8 cellular contexts compared by ENCODE assay signal in genomic region chr7:150110882-150111281, GRCh38.
DNase-seq lines count a peak whose midpoint lies in the region; ATAC-seq and TF ChIP-seq lines count a peak whose summit lies in the region.
"Not testable (repeated sequence)": the region's sequence is repeated elsewhere in the genome, so short reads cannot be mapped to it uniquely, and the experiment has no call there.

No MANE protein-coding gene starts in this region.

- H3K4me3 Mint-ChIP-seq in activated CD8-positive, alpha-beta T cell treated with anti-CD3 and anti-CD28 coated beads for 36 hours; activated T-helper 17 cell treated with anti-CD3 and anti-CD28 coated beads, Interleukin-2, amount 50 U/mL, for 72 hours; stimulated activated effector memory CD8-positive, alpha-beta T cell treated with anti-CD3 and anti-CD28 coated beads, Interleukin-12 subunit alpha, Interleukin-12 subunit beta, amount 100 ng/mL, for 72 hours: not testable (repeated sequence)

- H3K4me1 Mint-ChIP-seq in activated CD8-positive, alpha-beta T cell treated with anti-CD3 and anti-CD28 coated beads for 36 hours (ENCODE audit: low read depth); activated T-helper 17 cell treated with anti-CD3 and anti-CD28 coated beads, Interleukin-2, amount 50 U/mL, for 72 hours: not testable (repeated sequence)
- H3K4me1 Mint-ChIP-seq in stimulated activated effector memory CD8-positive, alpha-beta T cell treated with anti-CD3 and anti-CD28 coated beads, Interleukin-12 subunit alpha, Interleukin-12 subunit beta, amount 100 ng/mL, for 72 hours: peaks cover 13% of the 10 kb centered on the region

- H3K79me2 ChIP-seq in SK-N-SH (ENCODE audit: insufficient read depth): not testable (repeated sequence)

- H3K36me3 Mint-ChIP-seq in activated CD8-positive, alpha-beta T cell treated with anti-CD3 and anti-CD28 coated beads for 36 hours (ENCODE audit: low read depth); activated T-helper 17 cell treated with anti-CD3 and anti-CD28 coated beads, Interleukin-2, amount 50 U/mL, for 72 hours (ENCODE audit: low read depth); stimulated activated effector memory CD8-positive, alpha-beta T cell treated with anti-CD3 and anti-CD28 coated beads, Interleukin-12 subunit alpha, Interleukin-12 subunit beta, amount 100 ng/mL, for 72 hours: not testable (repeated sequence)

- TF ChIP-seq CTCF in C4-2B (conservative IDR thresholded peaks at IDR 0.05): 0 out of 2 replicates have a peak, but pooled peaks have one; percentile 2
- TF ChIP-seq CTCF in Panc1 (IDR thresholded peaks at IDR 0.05); SK-N-SH (IDR thresholded peaks at IDR 0.05); activated CD8-positive, alpha-beta T cell treated with anti-CD3 and anti-CD28 coated beads for 36 hours (IDR thresholded peaks at IDR 0.05); foreskin keratinocyte (conservative IDR thresholded peaks at IDR 0.05): not testable (repeated sequence)

- not testable (repeated sequence) for H3K4me3 ChIP-seq in H7 (ENCODE audit: insufficient read depth, low read depth, low read length); Panc1 (ENCODE audit: low read depth in 2 of 2, low read length in 2 of 2); SK-N-SH (ENCODE audit: low read depth in 2 of 2, low read length in 1 of 2)

- TF ChIP-seq RAD21 in SK-N-SH (IDR thresholded peaks at IDR 0.05; ENCODE audit: low read length): not testable (repeated sequence)

- H3K36me3 ChIP-seq in H7 (replicated peaks; ENCODE audit: control insufficient read depth, insufficient read depth, low read length); Panc1 (ENCODE audit: control insufficient read depth, insufficient read depth, low read length); SK-N-SH (replicated peaks in 1 of 2; ENCODE audit: control insufficient read depth in 1 of 2, insufficient read depth in 2 of 2, low read length in 1 of 2): not testable (repeated sequence)

- DNase-seq in H7: peak; percentile 42
- DNase-seq in Panc1 (ENCODE audit: low read depth, low spot score); foreskin keratinocyte; stimulated activated effector memory CD8-positive, alpha-beta T cell treated with anti-CD3 and anti-CD28 coated beads, Interleukin-12 subunit alpha, Interleukin-12 subunit beta, amount 100 ng/mL, for 72 hours (ENCODE audit: low spot score in 2 of 2): not testable (repeated sequence)
- DNase-seq in SK-N-SH: peak; percentile 5
- DNase-seq in activated CD8-positive, alpha-beta T cell treated with anti-CD3 and anti-CD28 coated beads for 36 hours: peak; percentile 3

- H3K27ac ChIP-seq in C4-2B; Panc1 (ENCODE audit: low read length); SK-N-SH (ENCODE audit: low read depth in 2 of 2, low read length in 1 of 2); foreskin keratinocyte: not testable (repeated sequence)

- not testable (repeated sequence) for H3K27me3 Mint-ChIP-seq in activated CD8-positive, alpha-beta T cell treated with anti-CD3 and anti-CD28 coated beads for 36 hours; activated T-helper 17 cell treated with anti-CD3 and anti-CD28 coated beads, Interleukin-2, amount 50 U/mL, for 72 hours

- WGBS in SK-N-SH (ENCODE audit: low lambda C conversion rate): 6% methylated on average over 4 of the region's 8 CpGs

- not testable (repeated sequence) for H3F3A ChIP-seq in SK-N-SH (replicated peaks; ENCODE audit: insufficient read depth)

- H3K9me3 ChIP-seq in Panc1 (ENCODE audit: control insufficient read depth, insufficient read depth, low read depth, low read length); SK-N-SH: not testable (repeated sequence)

- H3K9ac ChIP-seq in SK-N-SH: not testable (repeated sequence)

- in situ Hi-C loops in Panc1 (cut with HindIII; ENCODE audit: low pct_unique_long_range_greater_than_20kb, low sequenced_read_pairs): not testable (repeated sequence)

- H3K4me2 ChIP-seq in SK-N-SH: not testable (repeated sequence)

- ATAC-seq in Panc1 (0 out of 2 replicates have a peak, but pooled peaks have one; percentile 26), foreskin keratinocyte (peak; percentile 6)
- ATAC-seq in activated CD8-positive, alpha-beta T cell treated with anti-CD3 and anti-CD28 coated beads for 36 hours: peak; percentile 12
- ATAC-seq in activated T-helper 17 cell treated with anti-CD3 and anti-CD28 coated beads, Interleukin-2, amount 50 U/mL, for 72 hours (replicated peaks): peak; percentile 7
- ATAC-seq in stimulated activated effector memory CD8-positive, alpha-beta T cell treated with anti-CD3 and anti-CD28 coated beads, Interleukin-12 subunit alpha, Interleukin-12 subunit beta, amount 100 ng/mL, for 72 hours: peak; percentile 55

- not testable (repeated sequence) for H2AFZ ChIP-seq in SK-N-SH (ENCODE audit: low read depth)

- H3K27ac Mint-ChIP-seq in activated CD8-positive, alpha-beta T cell treated with anti-CD3 and anti-CD28 coated beads for 36 hours; activated T-helper 17 cell treated with anti-CD3 and anti-CD28 coated beads, Interleukin-2, amount 50 U/mL, for 72 hours: not testable (repeated sequence)
- peak overlapping the region; percentile 50 for H3K27ac Mint-ChIP-seq in stimulated activated effector memory CD8-positive, alpha-beta T cell treated with anti-CD3 and anti-CD28 coated beads, Interleukin-12 subunit alpha, Interleukin-12 subunit beta, amount 100 ng/mL, for 72 hours

- CTCF ChIA-PET in Panc1 (lab: Charles Lee); SK-N-SH (lab: Yijun Ruan, JAX); activated CD8-positive, alpha-beta T cell treated with anti-CD3 and anti-CD28 coated beads for 36 hours (lab: Charles Lee): not testable (repeated sequence)

- H3K9me2 ChIP-seq in SK-N-SH: not testable (repeated sequence)

- not testable (repeated sequence) for H3K4me1 ChIP-seq in Panc1 (ENCODE audit: control insufficient read depth, insufficient read depth, low read length); SK-N-SH (ENCODE audit: control insufficient read depth in 1 of 2, insufficient read depth in 2 of 2, low read depth in 1 of 2, low read length in 1 of 2); foreskin keratinocyte

- BruUV-seq in Panc1 (replicated peaks; lab: Mats Ljungman, UMichigan): not testable (repeated sequence)

- intact Hi-C loops in Panc1 (cut with micrococcal nuclease; ENCODE audit: unreplicated experiment); activated CD8-positive, alpha-beta T cell treated with anti-CD3 and anti-CD28 coated beads for 36 hours (cut with micrococcal nuclease): not testable (repeated sequence)

- TF ChIP-seq EP300 in SK-N-SH (IDR thresholded peaks at IDR 0.05; ENCODE audit: borderline replicate concordance in 1 of 2, low read depth in 1 of 2, low read length in 1 of 2): not testable (repeated sequence)

- H4K20me1 ChIP-seq in SK-N-SH (ENCODE audit: insufficient read depth): not testable (repeated sequence)

- not testable (repeated sequence) for H3K27me3 ChIP-seq in H7 (ENCODE audit: control insufficient read depth, insufficient read depth, low read length); Panc1 (ENCODE audit: control insufficient read depth, insufficient read depth, low read length); foreskin keratinocyte
- H3K27me3 ChIP-seq in SK-N-SH (ENCODE audit: insufficient read depth): peaks cover 12% of the 10 kb centered on the region; the same call in 1 of the 2 replicates

- POLR2A ChIA-PET in Panc1 (lab: Charles Lee); SK-N-SH (lab: Yijun Ruan, JAX); activated CD8-positive, alpha-beta T cell treated with anti-CD3 and anti-CD28 coated beads for 36 hours (lab: Charles Lee): not testable (repeated sequence)

- not testable (repeated sequence) for H3K9me3 Mint-ChIP-seq in activated CD8-positive, alpha-beta T cell treated with anti-CD3 and anti-CD28 coated beads for 36 hours; activated T-helper 17 cell treated with anti-CD3 and anti-CD28 coated beads, Interleukin-2, amount 50 U/mL, for 72 hours; stimulated activated effector memory CD8-positive, alpha-beta T cell treated with anti-CD3 and anti-CD28 coated beads, Interleukin-12 subunit alpha, Interleukin-12 subunit beta, amount 100 ng/mL, for 72 hours
